Comparison of ENCODE assay signal across 1 cellular context in the genomic region with DNA sequence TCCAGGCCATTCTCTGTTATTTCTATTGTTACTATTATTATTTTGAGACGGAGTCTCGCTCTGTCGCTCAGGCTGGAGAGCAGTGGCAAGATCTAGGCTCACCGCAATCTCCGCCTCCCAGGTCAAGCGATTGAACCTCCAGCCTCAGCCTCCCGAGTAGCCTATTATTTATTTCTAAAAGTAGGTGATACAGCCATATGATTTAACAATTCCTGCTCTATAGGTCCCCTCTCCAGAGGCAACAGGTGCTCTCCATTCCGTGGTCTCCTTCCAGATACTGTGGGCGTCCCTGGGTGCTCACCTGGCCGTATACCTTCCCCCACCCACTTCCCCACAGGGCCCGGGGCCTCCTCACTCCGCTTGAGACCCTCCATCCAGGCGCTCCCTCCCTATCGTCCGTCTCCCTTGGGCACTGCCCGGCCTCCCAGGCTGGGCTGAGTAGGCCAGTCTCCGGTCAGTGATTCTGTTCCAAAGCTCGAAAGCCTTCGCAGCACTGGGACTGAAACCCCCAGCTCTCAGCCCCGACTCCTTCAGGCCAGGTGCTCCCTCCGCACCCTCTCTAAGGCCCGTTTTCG.
TF ChIP-seq lines count a peak whose summit lies in the region.

No MANE protein-coding gene starts in this region.

TF ChIP-seq in GM12878, 131 proteins besides CTCF, POLR2A, EP300 and RAD21 (continued from another document):
- TF ChIP-seq EGR1 (IDR thresholded peaks at IDR 0.05; ENCODE audit: borderline replicate concordance in 1 of 2, low read depth in 2 of 2, low read length in 2 of 2): no peak
- peak; percentile 80; the same call in 1 of the 2 replicates for TF ChIP-seq LARP7 (IDR thresholded peaks at IDR 0.05)
- no peak for TF ChIP-seq BCL11A (IDR thresholded peaks at IDR 0.05; ENCODE audit: low read depth, low read length)
- TF ChIP-seq MTA3 (IDR thresholded peaks at IDR 0.05; ENCODE audit: borderline replicate concordance, low read length): peak; percentile 34; the same call in 1 of the 2 replicates
- TF ChIP-seq SPI1 (IDR thresholded peaks at IDR 0.05; ENCODE audit: borderline replicate concordance, insufficient read depth, low read depth, low read length): 0 out of 2 replicates have a peak, but pooled peaks have one; percentile 11
- TF ChIP-seq, protein P1, sequence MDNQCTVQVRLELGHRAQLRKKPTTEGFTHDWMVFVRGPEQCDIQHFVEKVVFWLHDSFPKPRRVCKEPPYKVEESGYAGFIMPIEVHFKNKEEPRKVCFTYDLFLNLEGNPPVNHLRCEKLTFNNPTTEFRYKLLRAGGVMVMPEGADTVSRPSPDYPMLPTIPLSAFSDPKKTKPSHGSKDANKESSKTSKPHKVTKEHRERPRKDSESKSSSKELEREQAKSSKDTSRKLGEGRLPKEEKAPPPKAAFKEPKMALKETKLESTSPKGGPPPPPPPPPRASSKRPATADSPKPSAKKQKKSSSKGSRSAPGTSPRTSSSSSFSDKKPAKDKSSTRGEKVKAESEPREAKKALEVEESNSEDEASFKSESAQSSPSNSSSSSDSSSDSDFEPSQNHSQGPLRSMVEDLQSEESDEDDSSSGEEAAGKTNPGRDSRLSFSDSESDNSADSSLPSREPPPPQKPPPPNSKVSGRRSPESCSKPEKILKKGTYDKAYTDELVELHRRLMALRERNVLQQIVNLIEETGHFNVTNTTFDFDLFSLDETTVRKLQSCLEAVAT (IDR thresholded peaks at IDR 0.05): 0 out of 2 replicates have a peak, but pooled peaks have one; percentile 10
- TF ChIP-seq, protein P2, sequence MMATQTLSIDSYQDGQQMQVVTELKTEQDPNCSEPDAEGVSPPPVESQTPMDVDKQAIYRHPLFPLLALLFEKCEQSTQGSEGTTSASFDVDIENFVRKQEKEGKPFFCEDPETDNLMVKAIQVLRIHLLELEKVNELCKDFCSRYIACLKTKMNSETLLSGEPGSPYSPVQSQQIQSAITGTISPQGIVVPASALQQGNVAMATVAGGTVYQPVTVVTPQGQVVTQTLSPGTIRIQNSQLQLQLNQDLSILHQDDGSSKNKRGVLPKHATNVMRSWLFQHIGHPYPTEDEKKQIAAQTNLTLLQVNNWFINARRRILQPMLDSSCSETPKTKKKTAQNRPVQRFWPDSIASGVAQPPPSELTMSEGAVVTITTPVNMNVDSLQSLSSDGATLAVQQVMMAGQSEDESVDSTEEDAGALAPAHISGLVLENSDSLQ (IDR thresholded peaks at IDR 0.05): 0 out of 2 replicates have a peak, but pooled peaks have one; percentile 17
- TF ChIP-seq, protein P3, sequence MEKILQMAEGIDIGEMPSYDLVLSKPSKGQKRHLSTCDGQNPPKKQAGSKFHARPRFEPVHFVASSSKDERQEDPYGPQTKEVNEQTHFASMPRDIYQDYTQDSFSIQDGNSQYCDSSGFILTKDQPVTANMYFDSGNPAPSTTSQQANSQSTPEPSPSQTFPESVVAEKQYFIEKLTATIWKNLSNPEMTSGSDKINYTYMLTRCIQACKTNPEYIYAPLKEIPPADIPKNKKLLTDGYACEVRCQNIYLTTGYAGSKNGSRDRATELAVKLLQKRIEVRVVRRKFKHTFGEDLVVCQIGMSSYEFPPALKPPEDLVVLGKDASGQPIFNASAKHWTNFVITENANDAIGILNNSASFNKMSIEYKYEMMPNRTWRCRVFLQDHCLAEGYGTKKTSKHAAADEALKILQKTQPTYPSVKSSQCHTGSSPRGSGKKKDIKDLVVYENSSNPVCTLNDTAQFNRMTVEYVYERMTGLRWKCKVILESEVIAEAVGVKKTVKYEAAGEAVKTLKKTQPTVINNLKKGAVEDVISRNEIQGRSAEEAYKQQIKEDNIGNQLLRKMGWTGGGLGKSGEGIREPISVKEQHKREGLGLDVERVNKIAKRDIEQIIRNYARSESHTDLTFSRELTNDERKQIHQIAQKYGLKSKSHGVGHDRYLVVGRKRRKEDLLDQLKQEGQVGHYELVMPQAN (conservative IDR thresholded peaks at IDR 0.05): 0 out of 2 replicates have a peak, but pooled peaks have one; percentile 17
- TF ChIP-seq, protein P4, sequence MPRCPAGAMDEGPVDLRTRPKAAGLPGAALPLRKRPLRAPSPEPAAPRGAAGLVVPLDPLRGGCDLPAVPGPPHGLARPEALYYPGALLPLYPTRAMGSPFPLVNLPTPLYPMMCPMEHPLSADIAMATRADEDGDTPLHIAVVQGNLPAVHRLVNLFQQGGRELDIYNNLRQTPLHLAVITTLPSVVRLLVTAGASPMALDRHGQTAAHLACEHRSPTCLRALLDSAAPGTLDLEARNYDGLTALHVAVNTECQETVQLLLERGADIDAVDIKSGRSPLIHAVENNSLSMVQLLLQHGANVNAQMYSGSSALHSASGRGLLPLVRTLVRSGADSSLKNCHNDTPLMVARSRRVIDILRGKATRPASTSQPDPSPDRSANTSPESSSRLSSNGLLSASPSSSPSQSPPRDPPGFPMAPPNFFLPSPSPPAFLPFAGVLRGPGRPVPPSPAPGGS (IDR thresholded peaks at IDR 0.05; ENCODE audit: borderline replicate concordance, insufficient read depth, low read depth, low read length, poor library complexity, severe bottlenecking): no peak
- TF ChIP-seq MEF2B (IDR thresholded peaks at IDR 0.05; ENCODE audit: partially characterized antibody, poor library complexity, severe bottlenecking): peak; percentile 24
- no peak for TF ChIP-seq CREM (IDR thresholded peaks at IDR 0.05; ENCODE audit: low read depth)
- peak; percentile 66 for TF ChIP-seq TCF12 (IDR thresholded peaks at IDR 0.05; ENCODE audit: low read depth, low read length)
- TF ChIP-seq GATAD2B (conservative IDR thresholded peaks at IDR 0.05; ENCODE audit: low read depth): peak; percentile 50; the same call in 1 of the 2 replicates
- TF ChIP-seq, protein P5, sequence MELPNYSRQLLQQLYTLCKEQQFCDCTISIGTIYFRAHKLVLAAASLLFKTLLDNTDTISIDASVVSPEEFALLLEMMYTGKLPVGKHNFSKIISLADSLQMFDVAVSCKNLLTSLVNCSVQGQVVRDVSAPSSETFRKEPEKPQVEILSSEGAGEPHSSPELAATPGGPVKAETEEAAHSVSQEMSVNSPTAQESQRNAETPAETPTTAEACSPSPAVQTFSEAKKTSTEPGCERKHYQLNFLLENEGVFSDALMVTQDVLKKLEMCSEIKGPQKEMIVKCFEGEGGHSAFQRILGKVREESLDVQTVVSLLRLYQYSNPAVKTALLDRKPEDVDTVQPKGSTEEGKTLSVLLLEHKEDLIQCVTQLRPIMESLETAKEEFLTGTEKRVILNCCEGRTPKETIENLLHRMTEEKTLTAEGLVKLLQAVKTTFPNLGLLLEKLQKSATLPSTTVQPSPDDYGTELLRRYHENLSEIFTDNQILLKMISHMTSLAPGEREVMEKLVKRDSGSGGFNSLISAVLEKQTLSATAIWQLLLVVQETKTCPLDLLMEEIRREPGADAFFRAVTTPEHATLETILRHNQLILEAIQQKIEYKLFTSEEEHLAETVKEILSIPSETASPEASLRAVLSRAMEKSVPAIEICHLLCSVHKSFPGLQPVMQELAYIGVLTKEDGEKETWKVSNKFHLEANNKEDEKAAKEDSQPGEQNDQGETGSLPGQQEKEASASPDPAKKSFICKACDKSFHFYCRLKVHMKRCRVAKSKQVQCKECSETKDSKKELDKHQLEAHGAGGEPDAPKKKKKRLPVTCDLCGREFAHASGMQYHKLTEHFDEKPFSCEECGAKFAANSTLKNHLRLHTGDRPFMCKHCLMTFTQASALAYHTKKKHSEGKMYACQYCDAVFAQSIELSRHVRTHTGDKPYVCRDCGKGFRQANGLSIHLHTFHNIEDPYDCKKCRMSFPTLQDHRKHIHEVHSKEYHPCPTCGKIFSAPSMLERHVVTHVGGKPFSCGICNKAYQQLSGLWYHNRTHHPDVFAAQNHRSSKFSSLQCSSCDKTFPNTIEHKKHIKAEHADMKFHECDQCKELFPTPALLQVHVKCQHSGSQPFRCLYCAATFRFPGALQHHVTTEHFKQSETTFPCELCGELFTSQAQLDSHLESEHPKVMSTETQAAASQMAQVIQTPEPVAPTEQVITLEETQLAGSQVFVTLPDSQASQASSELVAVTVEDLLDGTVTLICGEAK (IDR thresholded peaks at IDR 0.05; ENCODE audit: borderline replicate concordance): no peak
